11 cellular contexts compared by ENCODE assay signal in the genomic region with DNA sequence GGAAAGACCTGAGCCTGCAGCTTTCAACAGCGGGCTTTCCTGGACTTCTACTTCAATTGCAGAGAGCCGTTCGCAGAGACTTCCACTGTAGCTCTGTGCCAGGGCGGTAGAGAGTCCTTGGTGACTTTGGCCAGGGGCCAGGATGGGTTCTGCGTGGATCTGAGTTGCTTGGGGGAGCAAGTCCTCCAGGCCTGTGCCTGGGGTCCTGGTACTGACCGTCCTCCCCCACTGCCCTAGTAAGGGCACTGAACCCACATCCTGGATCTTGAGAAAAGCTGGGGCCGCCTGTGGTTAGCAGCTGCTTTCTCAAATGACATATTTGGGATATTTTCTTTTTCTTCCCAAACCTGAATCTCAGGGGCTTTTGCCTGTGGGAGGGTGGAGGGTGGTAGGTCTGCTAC. TPM values are rescaled to one million over a fixed set of nuclear protein-coding genes. Genes with fewer than 3 reads are reported as not detected.
DNase-seq lines count a peak whose midpoint lies in the region; ATAC-seq and TF ChIP-seq lines count a peak whose summit lies in the region.
"Had no signal": no experiment of that assay in that cellular context is flagged by ENCODE, and none has a peak within 500 bp of the region (broad histone marks: within the 10 kb centered on the region; RNA-seq: fewer than 3 reads in every experiment).

No MANE protein-coding gene starts in this region.

- H3K9me3 ChIP-seq in left ventricle myocardium inferior (replicated peaks) = no peaks in the 10 kb centered on the region
- no peaks in the 10 kb centered on the region for H3K9me3 ChIP-seq in skeletal muscle satellite cell (replicated peaks; ENCODE audit: low read length)
- no peaks in the 10 kb centered on the region for H3K9me3 ChIP-seq in endodermal cell (ENCODE audit: control insufficient read depth, low read length)

- H3K27me3 Mint-ChIP-seq in activated CD8-positive, alpha-beta T cell treated with anti-CD3 and anti-CD28 coated beads, Interleukin-2, amount 10 ng/mL, durations not matched to agents 7 days and 5 days (ENCODE audit: low read depth) = no peaks in the 10 kb centered on the region
- H3K27me3 Mint-ChIP-seq in glutamatergic neuron (ENCODE audit: unreplicated experiment) (peaks cover 11% of the 10 kb centered on the region), endodermal cell (ENCODE audit: insufficient read depth) (no peaks in the 10 kb centered on the region)

- POLR2A ChIA-PET in activated CD8-positive, alpha-beta T cell treated with anti-CD3 and anti-CD28 coated beads, Interleukin-2, amount 10 ng/mL, durations not matched to agents 7 days and 5 days (lab: Charles Lee) = interaction anchor here (0.5 to 1.2 kb wide), 3 partner anchors 13 to 139 kb away, joined by 3 read pairs; no protein-coding TSS in a partner anchor

- H3K27ac Mint-ChIP-seq in activated CD8-positive, alpha-beta T cell treated with anti-CD3 and anti-CD28 coated beads, Interleukin-2, amount 10 ng/mL, durations not matched to agents 7 days and 5 days = peak overlapping the region; percentile 69
- no peak overlapping the region for H3K27ac Mint-ChIP-seq in glutamatergic neuron (ENCODE audit: unreplicated experiment)
- no peak overlapping the region for H3K27ac Mint-ChIP-seq in endodermal cell

- H3K27me3 ChIP-seq in HL-60 (ENCODE audit: insufficient read depth, poor library complexity, severe bottlenecking) (no peaks in the 10 kb centered on the region), left ventricle myocardium inferior (ENCODE audit: low read depth) (no peaks in the 10 kb centered on the region), skeletal muscle satellite cell (ENCODE audit: control insufficient read depth, insufficient read depth, low read length) (no peaks in the 10 kb centered on the region), endodermal cell (ENCODE audit: control insufficient read depth, insufficient read depth, low read length, poor library complexity, severe bottlenecking) (no peaks in the 10 kb centered on the region)

- H3K4me3 ChIP-seq in HL-60 (replicated peaks; ENCODE audit: insufficient read depth, low read length) (no peak overlapping the region), left ventricle myocardium inferior (peak overlapping the region; percentile 1), skeletal muscle satellite cell (ENCODE audit: low read length) (no peak overlapping the region), endodermal cell (ENCODE audit: low read length) (no peak overlapping the region)

- peaks cover 66% of the 10 kb centered on the region for H3K4me1 Mint-ChIP-seq in activated CD8-positive, alpha-beta T cell treated with anti-CD3 and anti-CD28 coated beads, Interleukin-2, amount 10 ng/mL, durations not matched to agents 7 days and 5 days (ENCODE audit: low read depth)
- H3K4me1 Mint-ChIP-seq in glutamatergic neuron (ENCODE audit: low read depth, unreplicated experiment) (peaks cover 57% of the 10 kb centered on the region), endodermal cell (peaks cover 8% of the 10 kb centered on the region)

- H3K36me3 ChIP-seq in left ventricle myocardium inferior (peaks cover 14% of the 10 kb centered on the region), skeletal muscle satellite cell (ENCODE audit: insufficient read depth, low read length) (peaks cover 49% of the 10 kb centered on the region), endodermal cell (ENCODE audit: control insufficient read depth, insufficient read depth, low read length) (peaks cover 52% of the 10 kb centered on the region)

- CTCF ChIA-PET in activated CD8-positive, alpha-beta T cell treated with anti-CD3 and anti-CD28 coated beads, Interleukin-2, amount 10 ng/mL, durations not matched to agents 7 days and 5 days (lab: Charles Lee) = interaction anchor here (1.0 to 2.0 kb wide), 5 partner anchors 32 to 164 kb away, joined by 3 to 6 read pairs (median 4); partner anchors contain the start of gene SOCS3

- ATAC-seq in activated CD8-positive, alpha-beta T cell treated with anti-CD3 and anti-CD28 coated beads, Interleukin-2, amount 10 ng/mL, durations not matched to agents 7 days and 5 days = no peak
- ATAC-seq in HG02970 (IDR thresholded peaks at IDR 0.05; ENCODE audit: low FRiP score, unreplicated experiment) = no peak

- intact Hi-C loops in left ventricle myocardium inferior (cut with micrococcal nuclease) = no loop called here

- peak overlapping the region; percentile 15 for H3K4me2 ChIP-seq in skeletal muscle satellite cell (ENCODE audit: low read length)

- TF ChIP-seq CTCF in HL-60 (IDR thresholded peaks at IDR 0.05; ENCODE audit: insufficient read depth, low read length) = no peak
- no peak for TF ChIP-seq CTCF in left ventricle myocardium inferior (IDR thresholded peaks at IDR 0.05; ENCODE audit: borderline replicate concordance)
- TF ChIP-seq CTCF in glutamatergic neuron (IDR thresholded peaks at IDR 0.05; ENCODE audit: partially characterized antibody, unreplicated experiment) = no peak
- TF ChIP-seq CTCF in endodermal cell (conservative IDR thresholded peaks at IDR 0.05) = no peak

- peak overlapping the region; percentile 36 for H3K9ac ChIP-seq in skeletal muscle satellite cell (ENCODE audit: low read depth, low read length)
- H3K9ac ChIP-seq in endodermal cell (ENCODE audit: extremely low read depth, low read length, poor library complexity, severe bottlenecking) = no peak overlapping the region

- WGBS in endodermal cell (ENCODE audit: insufficient coverage in 1 of 2, insufficient read length in 1 of 2), 2 experiments = 97 to 100% methylated on average over 2 to 7 of the region's 7 CpGs

- H3K36me3 Mint-ChIP-seq in activated CD8-positive, alpha-beta T cell treated with anti-CD3 and anti-CD28 coated beads, Interleukin-2, amount 10 ng/mL, durations not matched to agents 7 days and 5 days (ENCODE audit: low read depth) = peaks cover 54% of the 10 kb centered on the region
- peaks cover 6% of the 10 kb centered on the region for H3K36me3 Mint-ChIP-seq in glutamatergic neuron (ENCODE audit: unreplicated experiment)
- H3K36me3 Mint-ChIP-seq in endodermal cell (ENCODE audit: low read depth) = peaks cover 54% of the 10 kb centered on the region

- DNase-seq in HL-60 (ENCODE audit: low read depth in 1 of 2, low spot score in 1 of 2) (no peak), left ventricle myocardium inferior (no peak), glutamatergic neuron (no peak), ecto neural progenitor cell (ENCODE audit: low spot score) (no peak), endodermal cell (no peak)
- no peak for DNase-seq in activated CD8-positive, alpha-beta T cell treated with anti-CD3 and anti-CD28 coated beads, Interleukin-2, amount 10 ng/mL, durations not matched to agents 7 days and 5 days
- DNase-seq: activated CD4-positive, alpha-beta T cell treated with anti-CD3 and anti-CD28 coated beads for 1 hour; NCI-H69 had no signal

- H3K4me1 ChIP-seq in left ventricle myocardium inferior (peaks cover 96% of the 10 kb centered on the region), skeletal muscle satellite cell (ENCODE audit: control insufficient read depth, insufficient read depth, low read length) (peaks cover 35% of the 10 kb centered on the region), endodermal cell (ENCODE audit: control insufficient read depth, insufficient read depth, low read length) (no peaks in the 10 kb centered on the region)

- H3K9me3 Mint-ChIP-seq in activated CD8-positive, alpha-beta T cell treated with anti-CD3 and anti-CD28 coated beads, Interleukin-2, amount 10 ng/mL, durations not matched to agents 7 days and 5 days (ENCODE audit: insufficient read depth) = no peaks in the 10 kb centered on the region
- H3K9me3 Mint-ChIP-seq in glutamatergic neuron (ENCODE audit: unreplicated experiment) = peaks cover 5% of the 10 kb centered on the region
- H3K9me3 Mint-ChIP-seq in endodermal cell = no peaks in the 10 kb centered on the region

- H3K27ac ChIP-seq in HL-60 (replicated peaks) (peak overlapping the region; percentile 61), left ventricle myocardium inferior (replicated peaks) (peak overlapping the region; percentile 88), endodermal cell (ENCODE audit: low read depth, low read length) (no peak overlapping the region)
- H3K27ac ChIP-seq: epithelial cell of prostate had no signal

- peak overlapping the region; percentile 22 for H3K4me3 Mint-ChIP-seq in activated CD8-positive, alpha-beta T cell treated with anti-CD3 and anti-CD28 coated beads, Interleukin-2, amount 10 ng/mL, durations not matched to agents 7 days and 5 days
- H3K4me3 Mint-ChIP-seq in glutamatergic neuron (ENCODE audit: unreplicated experiment) (no peak overlapping the region), endodermal cell (no peak overlapping the region)

RNA-seq across cellular contexts. Expression of gene PGS1, which starts 37.9 kb away (rescaled TPM):
- total RNA-seq in activated CD8-positive, alpha-beta T cell treated with anti-CD3 and anti-CD28 coated beads, Interleukin-2, amount 10 ng/mL, durations not matched to agents 7 days and 5 days = 10 to 100 TPM; 46.5 to 51.0 TPM
- total RNA-seq in left ventricle myocardium inferior (17.1 TPM), glutamatergic neuron (ENCODE audit: unreplicated experiment) (50.2 TPM), endodermal cell (10 to 100 TPM; 57.1 to 58.2 TPM)
- total RNA-seq in skeletal muscle satellite cell (2012; rRNA removed) = 24.6 and 25.8 TPM in 2 replicates
- polyA plus RNA-seq in endodermal cell (2013, experiment 1 of 2) = 33.1 TPM
- polyA plus RNA-seq in endodermal cell (2013, experiment 2 of 2) = 32.3 TPM

RNA-seq across cellular contexts. Expression of gene SOCS3, which starts 56.4 kb away (rescaled TPM):
- 1 to 10 TPM; 9.1 TPM for total RNA-seq in activated CD8-positive, alpha-beta T cell treated with anti-CD3 and anti-CD28 coated beads, Interleukin-2, amount 10 ng/mL, durations not matched to agents 7 days and 5 days
- total RNA-seq in left ventricle myocardium inferior (9.5 TPM), glutamatergic neuron (ENCODE audit: unreplicated experiment) (3.1 TPM), endodermal cell (10 to 100 TPM; 54.2 to 75.3 TPM)
- 52.0 and 93.5 TPM in 2 replicates for total RNA-seq in skeletal muscle satellite cell (2012; rRNA removed)
- 15.1 TPM for polyA plus RNA-seq in endodermal cell (2013, experiment 1 of 2)
- polyA plus RNA-seq in endodermal cell (2013, experiment 2 of 2) = 19.8 TPM
